22 cellular contexts compared by ENCODE assay signal in the genomic region with DNA sequence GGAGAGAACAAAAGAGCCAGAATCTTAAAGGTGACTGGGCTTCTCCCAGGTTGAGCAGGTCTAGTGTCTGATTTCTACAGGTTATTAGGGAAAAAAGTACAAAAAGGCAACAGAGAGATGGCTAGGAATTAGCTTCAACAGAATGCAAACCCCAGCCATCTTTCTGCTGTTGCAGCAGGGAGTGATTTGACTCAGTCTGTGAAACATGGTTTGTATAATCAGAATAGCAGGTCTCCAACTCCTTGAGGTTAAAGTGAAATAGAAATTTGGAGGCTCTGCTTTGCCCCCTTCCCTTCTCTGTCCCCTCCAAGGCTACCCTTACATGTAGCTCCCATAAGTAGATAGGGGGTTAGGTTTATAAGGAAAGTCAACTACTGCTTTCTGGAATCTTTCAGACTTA.
A peak's percentile ranks its signal among the peaks of the same experiment; 100 is the strongest.
DNase-seq lines count a peak whose midpoint lies in the region; ATAC-seq and TF ChIP-seq lines count a peak whose summit lies in the region.
"Had no signal": no experiment of that assay in that cellular context is flagged by ENCODE, and none has a peak within 500 bp of the region (broad histone marks: within the 10 kb centered on the region; RNA-seq: fewer than 3 reads in every experiment).

No MANE protein-coding gene starts in this region.

- intact Hi-C loops in heart left ventricle (cut with DNase I), result no loop called here
- intact Hi-C loops in left ventricle myocardium superior (cut with micrococcal nuclease), result no loop called here
- intact Hi-C loops in Calu3 (cut with micrococcal nuclease; ENCODE audit: unreplicated experiment), result no loop called here

- H3K4me1 Mint-ChIP-seq in type B pancreatic cell (ENCODE audit: unreplicated experiment) (no peaks in the 10 kb centered on the region), Calu3 (ENCODE audit: low read depth, unreplicated experiment) (peaks cover 14% of the 10 kb centered on the region), endothelial cell (ENCODE audit: unreplicated experiment) (peaks cover 4% of the 10 kb centered on the region)

- peak overlapping the region; percentile 90 for H3K18ac ChIP-seq in mesendoderm (ENCODE audit: low read length)

- H3K9me2 ChIP-seq in Loucy (replicated peaks; ENCODE audit: low read depth, low read length), result no peaks in the 10 kb centered on the region

- no peaks in the 10 kb centered on the region for H3F3A ChIP-seq in Loucy (ENCODE audit: low read depth)

- TF ChIP-seq POLR2A in heart left ventricle (IDR thresholded peaks at IDR 0.05), result no peak

- H3K27ac ChIP-seq in heart left ventricle (peak overlapping the region in 8 of 12 donors; percentile 23 to 79 (median 70)), mesendoderm (ENCODE audit: low read depth, low read length) (no peak overlapping the region)
- H3K27ac ChIP-seq: BLaER1 treated with 17β-estradiol and CSF1 and Interleukin-3, amounts not matched to agents 10 nM and 100 nM; SJSA1; skin epidermis; VCaP had no signal

- CTCF ChIA-PET in Calu3 (lab: Charles Lee), result no interaction called here

- no peaks in the 10 kb centered on the region for H3K79me1 ChIP-seq in mesendoderm (ENCODE audit: low read length)

- H3K36me3 ChIP-seq in heart left ventricle, result no peaks in the 10 kb centered on the region
- H3K36me3 ChIP-seq in Loucy (ENCODE audit: insufficient read depth, low read length), result no peaks in the 10 kb centered on the region
- no peaks in the 10 kb centered on the region for H3K36me3 ChIP-seq in mesendoderm (ENCODE audit: control insufficient read depth, insufficient read depth, low read length)
- H3K36me3 ChIP-seq: BLaER1 treated with 17β-estradiol and CSF1 and Interleukin-3, amounts not matched to agents 10 nM and 100 nM; SJSA1 had no signal

- H3K9ac ChIP-seq in Loucy (ENCODE audit: low read depth, low read length, poor library complexity, severe bottlenecking) (no peak overlapping the region), mesendoderm (ENCODE audit: low read length) (no peak overlapping the region)
- H3K9ac ChIP-seq: BLaER1 treated with 17β-estradiol and CSF1 and Interleukin-3, amounts not matched to agents 10 nM and 100 nM had no signal

- no peak for TF ChIP-seq CTCF in heart left ventricle (IDR thresholded peaks at IDR 0.05)
- TF ChIP-seq CTCF in Loucy (conservative IDR thresholded peaks at IDR 0.05; ENCODE audit: low read length), result no peak
- no peak for TF ChIP-seq CTCF in type B pancreatic cell (conservative IDR thresholded peaks at IDR 0.05)
- no peak for TF ChIP-seq CTCF in Calu3 (IDR thresholded peaks at IDR 0.05; ENCODE audit: unreplicated experiment)
- TF ChIP-seq CTCF in endothelial cell (IDR thresholded peaks at IDR 0.05; ENCODE audit: unreplicated experiment), result no peak

- H3K4me3 Mint-ChIP-seq in type B pancreatic cell (no peak overlapping the region), Calu3 (ENCODE audit: low read depth, unreplicated experiment) (no peak overlapping the region), endothelial cell (ENCODE audit: unreplicated experiment) (no peak overlapping the region)
- H3K4me3 Mint-ChIP-seq: endodermal cell; naive thymus-derived CD8-positive, alpha-beta T cell; stimulated activated naive CD8-positive, alpha-beta T cell treated with anti-CD3 and anti-CD28 coated beads, Interleukin-15, Interleukin-2, amounts not matched to agents 100 ng/mL and 50 ng/mL, for 24 hours; T-helper 1 cell treated with Interleukin-12 subunit alpha and Interleukin-12 subunit beta and Interleukin-4 antibody, amounts not matched to agents 30 μg/mL and 1 μg/mL, for 36 hours had no signal

- H2BK5ac ChIP-seq in mesendoderm (ENCODE audit: low read length), result no peak overlapping the region

- no peak overlapping the region for H2BK120ac ChIP-seq in mesendoderm (ENCODE audit: low read depth, low read length)

- H3K79me2 ChIP-seq in Loucy (ENCODE audit: insufficient read depth, low read length) (no peaks in the 10 kb centered on the region), mesendoderm (ENCODE audit: control insufficient read depth, insufficient read depth, low read length) (no peaks in the 10 kb centered on the region)

- no peak overlapping the region for H3K23ac ChIP-seq in mesendoderm (ENCODE audit: low read length)

- no peak overlapping the region for H4K5ac ChIP-seq in mesendoderm (ENCODE audit: low read length)

- H3K9me3 Mint-ChIP-seq in type B pancreatic cell (no peaks in the 10 kb centered on the region), Calu3 (ENCODE audit: low read depth, unreplicated experiment) (no peaks in the 10 kb centered on the region), endothelial cell (ENCODE audit: unreplicated experiment) (no peaks in the 10 kb centered on the region)
- H3K9me3 Mint-ChIP-seq: stimulated activated naive CD8-positive, alpha-beta T cell treated with anti-CD3 and anti-CD28 coated beads, Interleukin-15, Interleukin-2, amounts not matched to agents 100 ng/mL and 50 ng/mL, for 24 hours; T-helper 1 cell treated with Interleukin-12 subunit alpha and Interleukin-12 subunit beta and Interleukin-4 antibody, amounts not matched to agents 30 μg/mL and 1 μg/mL, for 36 hours had no signal

- H2AFZ ChIP-seq in Loucy (ENCODE audit: low read length), result 0 out of 2 replicates have a peak overlapping the region, but pooled peaks have one; percentile 24

- H4K8ac ChIP-seq in mesendoderm (ENCODE audit: low read depth, low read length), result no peak overlapping the region

- H3K27me3 ChIP-seq in heart left ventricle (no peaks in the 10 kb centered on the region), Loucy (ENCODE audit: insufficient read depth, low read length, poor library complexity, severe bottlenecking) (no peaks in the 10 kb centered on the region), mesendoderm (ENCODE audit: insufficient read depth, low read length, poor library complexity) (no peaks in the 10 kb centered on the region)
- H3K27me3 ChIP-seq: BLaER1 treated with 17β-estradiol and CSF1 and Interleukin-3, amounts not matched to agents 10 nM and 100 nM; SJSA1 had no signal

- no peaks in the 10 kb centered on the region for H3K36me3 Mint-ChIP-seq in type B pancreatic cell
- no peaks in the 10 kb centered on the region for H3K36me3 Mint-ChIP-seq in Calu3 (ENCODE audit: insufficient read depth, unreplicated experiment)
- H3K36me3 Mint-ChIP-seq in endothelial cell (ENCODE audit: low read depth, unreplicated experiment), result no peaks in the 10 kb centered on the region

- H3K4me2 ChIP-seq in Loucy (ENCODE audit: low read depth, low read length, poor library complexity, severe bottlenecking), result no peak overlapping the region
- no peak overlapping the region for H3K4me2 ChIP-seq in mesendoderm (ENCODE audit: low read length)
- H3K4me2 ChIP-seq: BLaER1 treated with 17β-estradiol and CSF1 and Interleukin-3, amounts not matched to agents 10 nM and 100 nM had no signal

- H3K4me3 ChIP-seq in heart left ventricle (peak overlapping the region in 4 of 12 donors; percentile 4 to 42 (median 24)), Loucy (ENCODE audit: low read length, poor library complexity, severe bottlenecking) (no peak overlapping the region), mesendoderm (ENCODE audit: low read length) (no peak overlapping the region)
- H3K4me3 ChIP-seq: BLaER1 treated with 17β-estradiol and CSF1 and Interleukin-3, amounts not matched to agents 10 nM and 100 nM; lung; SJSA1; skin epidermis had no signal

- no peak overlapping the region for H2AK5ac ChIP-seq in mesendoderm (ENCODE audit: low read length)

- H3K4me1 ChIP-seq in heart left ventricle (peaks cover 0 to 42% (median 16%) of the 10 kb centered on the region in 12 donors), Loucy (ENCODE audit: insufficient read depth, low read length, poor library complexity, severe bottlenecking) (peaks cover 6% of the 10 kb centered on the region), mesendoderm (ENCODE audit: control insufficient read depth, low read depth, low read length) (peaks cover 7% of the 10 kb centered on the region)

- ATAC-seq in heart left ventricle (no peak), left ventricle myocardium superior (no peak)
- ATAC-seq: naive thymus-derived CD8-positive, alpha-beta T cell had no signal

- H3K4ac ChIP-seq in mesendoderm (ENCODE audit: low read depth, low read length), result no peak overlapping the region

- peak overlapping the region; percentile 42 for H3K27ac Mint-ChIP-seq in type B pancreatic cell
- no peak overlapping the region for H3K27ac Mint-ChIP-seq in Calu3 (ENCODE audit: unreplicated experiment)
- no peak overlapping the region for H3K27ac Mint-ChIP-seq in endothelial cell (ENCODE audit: unreplicated experiment)
- H3K27ac Mint-ChIP-seq: endodermal cell; naive thymus-derived CD8-positive, alpha-beta T cell; progenitor cell of endocrine pancreas; stimulated activated naive CD8-positive, alpha-beta T cell treated with anti-CD3 and anti-CD28 coated beads, Interleukin-15, Interleukin-2, amounts not matched to agents 100 ng/mL and 50 ng/mL, for 24 hours; T-helper 1 cell treated with Interleukin-12 subunit alpha and Interleukin-12 subunit beta and Interleukin-4 antibody, amounts not matched to agents 30 μg/mL and 1 μg/mL, for 36 hours had no signal

- H4K20me1 ChIP-seq in Loucy (ENCODE audit: insufficient read depth, low read length, poor library complexity, severe bottlenecking), result no peaks in the 10 kb centered on the region
- H4K20me1 ChIP-seq: BLaER1 treated with 17β-estradiol and CSF1 and Interleukin-3, amounts not matched to agents 10 nM and 100 nM had no signal

- peak overlapping the region; percentile 79 for H2BK15ac ChIP-seq in mesendoderm (replicated peaks; ENCODE audit: low read depth)

- DNase-seq in heart left ventricle (no peak), left ventricle myocardium superior (no peak), mesendoderm (no peak), type B pancreatic cell (ENCODE audit: extremely low spot score, unreplicated experiment) (no peak), NCI-H146 (lab: John Stamatoyannopoulos, UW) (no peak), Calu3 (no peak), endothelial cell (ENCODE audit: low spot score) (no peak)
- DNase-seq: activated CD4-positive, alpha-beta T cell treated with anti-CD3 and anti-CD28 coated beads, Interleukin-2, amount 50 U/mL, for 1 hour; activated naive CD4-positive, alpha-beta T cell; naive thymus-derived CD8-positive, alpha-beta T cell; NCI-H1105; stimulated activated CD4-positive, alpha-beta T cell treated with anti-CD3 and anti-CD28 coated beads, Interleukin-2, amount 100 ng/mL, for 48 hours had no signal

- H3K9me3 ChIP-seq in heart left ventricle (no peaks in the 10 kb centered on the region), Loucy (ENCODE audit: insufficient read depth, low read depth, low read length) (no peaks in the 10 kb centered on the region)
- H3K9me3 ChIP-seq: BLaER1 treated with 17β-estradiol and CSF1 and Interleukin-3, amounts not matched to agents 10 nM and 100 nM; SJSA1 had no signal

- H3K27me3 Mint-ChIP-seq in type B pancreatic cell, result no peaks in the 10 kb centered on the region
- H3K27me3 Mint-ChIP-seq in Calu3 (ENCODE audit: unreplicated experiment), result no peaks in the 10 kb centered on the region
- no peaks in the 10 kb centered on the region for H3K27me3 Mint-ChIP-seq in endothelial cell (ENCODE audit: unreplicated experiment)
- H3K27me3 Mint-ChIP-seq: progenitor cell of endocrine pancreas; stimulated activated naive CD8-positive, alpha-beta T cell treated with anti-CD3 and anti-CD28 coated beads, Interleukin-15, Interleukin-2, amounts not matched to agents 100 ng/mL and 50 ng/mL, for 24 hours had no signal

- no TSS peak for BruUV-seq in Calu3 (replicated peaks; lab: Mats Ljungman, UMichigan)

- H3K56ac ChIP-seq in mesendoderm (ENCODE audit: low read length), result peak overlapping the region; percentile 66
